17 cellular contexts compared by ENCODE assay signal in genomic region chr7:79624336-79624735, GRCh38.
A peak's percentile ranks its signal among the peaks of the same experiment; 100 is the strongest.
DNase-seq lines count a peak whose midpoint lies in the region; ATAC-seq, FAIRE-seq and TF ChIP-seq lines count a peak whose summit lies in the region.
"Had no signal": no experiment of that assay in that cellular context is flagged by ENCODE, and none has a peak within 500 bp of the region (broad histone marks: within the 10 kb centered on the region; RNA-seq: fewer than 3 reads in every experiment).

No MANE protein-coding gene starts in this region.

- dilution Hi-C loops in keratinocyte (cut with MboI; ENCODE audit: extremely low pct_ligation_motif_present, low sequenced_read_pairs): no loop called here

- DNase-seq in DMS53 (lab: John Stamatoyannopoulos, UW) (peak; percentile 55), NCI-H69 (lab: John Stamatoyannopoulos, UW) (peak; percentile 73), RWPE2 (ENCODE audit: low spot score) (no peak), keratinocyte (ENCODE audit: low read depth, low spot score) (peak; percentile 4), iPS-NIHi11 (ENCODE audit: low spot score) (no peak), GOT3 (lab: John Stamatoyannopoulos, UW) (no peak)
- DNase-seq: 8988T; Calu3; CD8-positive, alpha-beta T cell; GDM1; H9 had no signal

- no peaks in the 10 kb centered on the region for H3K9me3 ChIP-seq in RWPE2 (ENCODE audit: severe bottlenecking)
- H3K9me3 ChIP-seq in keratinocyte (ENCODE audit: control insufficient read depth, low read depth, low read length): no peaks in the 10 kb centered on the region
- H3K9me3 ChIP-seq: BLaER1 treated with 17β-estradiol and CSF1 and Interleukin-3, amounts not matched to agents 10 nM and 100 nM had no signal

- peak; percentile 43; the same call in 1 of the 3 replicates for ATAC-seq in RWPE2 (ENCODE audit: low read depth)
- no peak for ATAC-seq in HG03097 (IDR thresholded peaks at IDR 0.05; ENCODE audit: low FRiP score, unreplicated experiment)
- no peak for ATAC-seq in GM19035 (IDR thresholded peaks at IDR 0.05; ENCODE audit: unreplicated experiment)
- ATAC-seq: CD8-positive, alpha-beta T cell had no signal

- H3K4me3 ChIP-seq in RWPE2 (ENCODE audit: severe bottlenecking): no peak overlapping the region
- H3K4me3 ChIP-seq in keratinocyte (ENCODE audit: control insufficient read depth in 2 of 3, extremely low read depth in 1 of 3, insufficient read depth in 2 of 3, low read depth in 1 of 3, low read length in 3 of 3): no peak overlapping the region
- H3K4me3 ChIP-seq: BLaER1 treated with 17β-estradiol and CSF1 and Interleukin-3, amounts not matched to agents 10 nM and 100 nM had no signal

- no peak overlapping the region for H2AFZ ChIP-seq in keratinocyte (ENCODE audit: control insufficient read depth, low read length)

- H3K4me1 ChIP-seq in RWPE2 (ENCODE audit: insufficient read depth, poor library complexity, severe bottlenecking): peaks cover 26% of the 10 kb centered on the region
- no peaks in the 10 kb centered on the region for H3K4me1 ChIP-seq in keratinocyte (ENCODE audit: control insufficient read depth, extremely low read depth, insufficient read depth, low read length)

- H3K36me3 ChIP-seq in RWPE2 (ENCODE audit: low read depth) (no peaks in the 10 kb centered on the region), keratinocyte (ENCODE audit: control insufficient read depth in 2 of 2, extremely low read depth in 1 of 2, insufficient read depth in 2 of 2, low read length in 2 of 2) (no peaks in the 10 kb centered on the region)
- H3K36me3 ChIP-seq: BLaER1 treated with 17β-estradiol and CSF1 and Interleukin-3, amounts not matched to agents 10 nM and 100 nM had no signal

- H3K27me3 ChIP-seq in RWPE2 (ENCODE audit: insufficient read depth, poor library complexity, severe bottlenecking) (no peaks in the 10 kb centered on the region), keratinocyte (ENCODE audit: control insufficient read depth, extremely low read depth, insufficient read depth, low read length) (no peaks in the 10 kb centered on the region)
- H3K27me3 ChIP-seq: BLaER1 treated with 17β-estradiol and CSF1 and Interleukin-3, amounts not matched to agents 10 nM and 100 nM had no signal

- no peak overlapping the region for H3K9ac ChIP-seq in keratinocyte (ENCODE audit: control insufficient read depth, extremely low read depth, insufficient read depth, low read length)
- H3K9ac ChIP-seq: BLaER1 treated with 17β-estradiol and CSF1 and Interleukin-3, amounts not matched to agents 10 nM and 100 nM had no signal

- H4K20me1 ChIP-seq in keratinocyte (ENCODE audit: control insufficient read depth, extremely low read depth, insufficient read depth, low read length): no peaks in the 10 kb centered on the region
- H4K20me1 ChIP-seq: BLaER1 treated with 17β-estradiol and CSF1 and Interleukin-3, amounts not matched to agents 10 nM and 100 nM had no signal

- H3K9me1 ChIP-seq in keratinocyte (ENCODE audit: control insufficient read depth, extremely low read depth, insufficient read depth, low read length): no peaks in the 10 kb centered on the region

- H3K27ac ChIP-seq in RWPE2 (ENCODE audit: poor library complexity, severe bottlenecking) (no peak overlapping the region), keratinocyte (ENCODE audit: control insufficient read depth, insufficient read depth, low read length) (no peak overlapping the region)
- H3K27ac ChIP-seq: BLaER1 treated with 17β-estradiol and CSF1 and Interleukin-3, amounts not matched to agents 10 nM and 100 nM had no signal

- no peak overlapping the region for H3K4me2 ChIP-seq in keratinocyte (ENCODE audit: control insufficient read depth, extremely low read depth, insufficient read depth, low read depth, low read length)
- H3K4me2 ChIP-seq: BLaER1 treated with 17β-estradiol and CSF1 and Interleukin-3, amounts not matched to agents 10 nM and 100 nM had no signal

- TF ChIP-seq CTCF in RWPE2 (IDR thresholded peaks at IDR 0.05; ENCODE audit: poor library complexity, severe bottlenecking) (no peak), keratinocyte (optimal IDR thresholded peaks at IDR 0.05 in 1 of 3, IDR thresholded peaks at IDR 0.05 in 1 of 3, conservative IDR thresholded peaks at IDR 0.05 in 1 of 3; ENCODE audit: extremely low read depth in 1 of 3, insufficient read depth in 2 of 3, low read length in 3 of 3) (no peak)

- FAIRE-seq in keratinocyte (lab: Jason Lieb, UNC): no peak
- FAIRE-seq: GM12892, GM18507, H1 had no signal

- no peaks in the 10 kb centered on the region for H3K79me2 ChIP-seq in keratinocyte (ENCODE audit: control insufficient read depth, insufficient read depth, low read length)

Comparison
In these comparisons a context has a peak if more than half of its experiments do, and no peak if none do; other contexts are left out.
1. DNase-seq: peak in DMS53 (single experiment), NCI-H69 (single experiment) and keratinocyte (single experiment); none in RWPE2 (single experiment), iPS-NIHi11 (single experiment) and GOT3 (single experiment).